9 cellular contexts compared by ENCODE assay signal in genomic region chr17:18723509-18723908, GRCh38. TPM values are rescaled to one million over a fixed set of nuclear protein-coding genes. Genes with fewer than 3 reads are reported as not detected.
"Had no signal": no experiment of that assay in that cellular context is flagged by ENCODE, and none has a peak within 500 bp of the region (broad histone marks: within the 10 kb centered on the region; RNA-seq: fewer than 3 reads in every experiment).

No MANE protein-coding gene starts in this region.

RNA-seq across cellular contexts. Expression of gene FBXW10, which starts 20.3 kb away (rescaled TPM):
- total RNA-seq: activated CD4-positive, alpha-beta memory T cell treated with anti-CD3 and anti-CD28 coated beads, Interleukin-2, amount 10 ng/mL, durations not matched to agents 7 days and 5 days; activated CD4-positive, alpha-beta T cell treated with anti-CD3 and anti-CD28 coated beads, Interleukin-2, amount 10 ng/mL, durations not matched to agents 7 days and 5 days; activated naive CD4-positive, alpha-beta T cell treated with anti-CD3 and anti-CD28 coated beads, Interleukin-2, amount 50 U/mL, for 72 hours; activated naive CD8-positive, alpha-beta T cell treated with anti-CD3 and anti-CD28 coated beads, Interleukin-2, amount 10 ng/mL, durations not matched to agents 7 days and 5 days; ascending aorta; endodermal cell; epithelial cell of proximal tubule; T-helper 2 cell treated with Interferon-gamma antibody and Interleukin-4, amounts not matched to agents 100 ng/mL and 5 ng/mL, for 36 hours; WTC11 had no signal
